In genomic region chr16:51150894-51151320, GRCh38 we compare ENCODE assay signal across 1 cellular context.
TF ChIP-seq lines count a peak whose summit lies in the region.

SALL1 (minus strand) TSS chr16:51151270; CDS start chr16:51151241, 29 bp downstream.

TF ChIP-seq in HepG2, 621 proteins besides CTCF, POLR2A, EP300 and RAD21 (continued from another document):
- TF ChIP-seq HOXA3 (CRISPR knock-in tag; IDR thresholded peaks at IDR 0.05) = 0 out of 2 replicates have a peak, but pooled peaks have one; percentile 44
- 0 out of 2 replicates have a peak, but pooled peaks have one; percentile 48 for TF ChIP-seq BRF2 (CRISPR knock-in tag; IDR thresholded peaks at IDR 0.05)
- peak; percentile 59 for TF ChIP-seq SRSF1 (optimal IDR thresholded peaks at IDR 0.05; ENCODE audit: low read depth, low read length)
- TF ChIP-seq ZNF263 (CRISPR knock-in tag; IDR thresholded peaks at IDR 0.05) = peak; percentile 60; the same call in 1 of the 2 replicates
- peak; percentile 13; the same call in 1 of the 2 replicates for TF ChIP-seq ZNF772 (CRISPR knock-in tag; IDR thresholded peaks at IDR 0.05)
- 0 out of 2 replicates have a peak, but pooled peaks have one; percentile 1 for TF ChIP-seq ZBTB7B (CRISPR knock-in tag; IDR thresholded peaks at IDR 0.05)
- no peak for TF ChIP-seq SMYD3 (CRISPR knock-in tag; IDR thresholded peaks at IDR 0.05)
- TF ChIP-seq REXO4 (CRISPR knock-in tag; IDR thresholded peaks at IDR 0.05; ENCODE audit: borderline replicate concordance) = no peak
- TF ChIP-seq TOE1 (CRISPR knock-in tag; IDR thresholded peaks at IDR 0.05) = no peak
- TF ChIP-seq KMT2A (CRISPR knock-in tag; IDR thresholded peaks at IDR 0.05) = peak; percentile 25; the same call in 1 of the 2 replicates
- 0 out of 2 replicates have a peak, but pooled peaks have one; percentile 16 for TF ChIP-seq PCBP1 (IDR thresholded peaks at IDR 0.05; ENCODE audit: borderline replicate concordance, low read depth, low read length)
- 0 out of 2 replicates have a peak, but pooled peaks have one; percentile 16 for TF ChIP-seq BORCS8-MEF2B (CRISPR knock-in tag; IDR thresholded peaks at IDR 0.05)
- no peak for TF ChIP-seq SETDB1 (CRISPR knock-in tag; IDR thresholded peaks at IDR 0.05; ENCODE audit: borderline replicate concordance)
- no peak for TF ChIP-seq ZNF335 (CRISPR knock-in tag; IDR thresholded peaks at IDR 0.05)
- TF ChIP-seq HNRNPLL (IDR thresholded peaks at IDR 0.05; ENCODE audit: low read depth, low read length, poor library complexity, severe bottlenecking) = peak; percentile 17
- TF ChIP-seq ARID4A (CRISPR knock-in tag; IDR thresholded peaks at IDR 0.05; ENCODE audit: borderline replicate concordance) = 0 out of 2 replicates have a peak, but pooled peaks have one; percentile 19
- no peak for TF ChIP-seq TEAD2 (CRISPR knock-in tag; IDR thresholded peaks at IDR 0.05)
- TF ChIP-seq AGO2 (optimal IDR thresholded peaks at IDR 0.05; ENCODE audit: low read depth, low read length) = peak; percentile 61
- peak; percentile 8; the same call in 1 of the 2 replicates for TF ChIP-seq UBTF (CRISPR knock-in tag; IDR thresholded peaks at IDR 0.05)
- peak; percentile 66 for TF ChIP-seq RBFOX2 (IDR thresholded peaks at IDR 0.05; ENCODE audit: low read depth, low read length)
- peak; percentile 8; the same call in 1 of the 2 replicates for TF ChIP-seq PHF21A (CRISPR knock-in tag; IDR thresholded peaks at IDR 0.05)
- no peak for TF ChIP-seq ZNF256 (CRISPR knock-in tag; conservative IDR thresholded peaks at IDR 0.05)
- peak; percentile 5; the same call in 1 of the 2 replicates for TF ChIP-seq ZNF687 (CRISPR knock-in tag; IDR thresholded peaks at IDR 0.05)
- TF ChIP-seq SRSF9 (IDR thresholded peaks at IDR 0.05; ENCODE audit: borderline replicate concordance, insufficient read depth, low read depth, low read length, poor library complexity, severe bottlenecking) = no peak
- 0 out of 2 replicates have a peak, but pooled peaks have one; percentile 38 for TF ChIP-seq CBX5 (CRISPR knock-in tag; IDR thresholded peaks at IDR 0.05; ENCODE audit: borderline replicate concordance)
- TF ChIP-seq KDM4B (CRISPR knock-in tag; IDR thresholded peaks at IDR 0.05) = no peak
- TF ChIP-seq AGO1 (IDR thresholded peaks at IDR 0.05; ENCODE audit: low read depth, low read length, poor library complexity, severe bottlenecking) = no peak
- TF ChIP-seq PHF8 (CRISPR knock-in tag; IDR thresholded peaks at IDR 0.05) = peak; percentile 34; the same call in 1 of the 2 replicates
- TF ChIP-seq STAT6 (CRISPR knock-in tag; IDR thresholded peaks at IDR 0.05; ENCODE audit: borderline replicate concordance) = no peak
- no peak for TF ChIP-seq ZNF567 (CRISPR knock-in tag; IDR thresholded peaks at IDR 0.05; ENCODE audit: borderline replicate concordance)
- TF ChIP-seq HBP1 (CRISPR knock-in tag; IDR thresholded peaks at IDR 0.05; ENCODE audit: low read depth) = no peak
- no peak for TF ChIP-seq CAMTA2 (CRISPR knock-in tag; IDR thresholded peaks at IDR 0.05; ENCODE audit: borderline replicate concordance)
- TF ChIP-seq ZNF124 (CRISPR knock-in tag; IDR thresholded peaks at IDR 0.05) = no peak
- peak; percentile 65; the same call in 1 of the 2 replicates for TF ChIP-seq ZBTB43 (CRISPR knock-in tag; conservative IDR thresholded peaks at IDR 0.05)
- TF ChIP-seq MAFG (CRISPR knock-in tag; IDR thresholded peaks at IDR 0.05) = no peak
- no peak for TF ChIP-seq ZNF205 (CRISPR knock-in tag; IDR thresholded peaks at IDR 0.05)
- TF ChIP-seq SKIL (CRISPR knock-in tag; IDR thresholded peaks at IDR 0.05; ENCODE audit: borderline replicate concordance) = no peak
- no peak for TF ChIP-seq THYN1 (CRISPR knock-in tag; IDR thresholded peaks at IDR 0.05; ENCODE audit: borderline replicate concordance, low read depth)
- no peak for TF ChIP-seq CENPBD1 (CRISPR knock-in tag; IDR thresholded peaks at IDR 0.05; ENCODE audit: borderline replicate concordance, low read depth)
- no peak for TF ChIP-seq ZNF766 (CRISPR knock-in tag; IDR thresholded peaks at IDR 0.05; ENCODE audit: borderline replicate concordance)
- TF ChIP-seq ZFY (CRISPR knock-in tag; IDR thresholded peaks at IDR 0.05) = peak; percentile 5; the same call in 1 of the 2 replicates
TF ChIP-seq in HepG2: peak in this region for 25.
